2 cellular contexts compared by ENCODE assay signal in the genomic region with DNA sequence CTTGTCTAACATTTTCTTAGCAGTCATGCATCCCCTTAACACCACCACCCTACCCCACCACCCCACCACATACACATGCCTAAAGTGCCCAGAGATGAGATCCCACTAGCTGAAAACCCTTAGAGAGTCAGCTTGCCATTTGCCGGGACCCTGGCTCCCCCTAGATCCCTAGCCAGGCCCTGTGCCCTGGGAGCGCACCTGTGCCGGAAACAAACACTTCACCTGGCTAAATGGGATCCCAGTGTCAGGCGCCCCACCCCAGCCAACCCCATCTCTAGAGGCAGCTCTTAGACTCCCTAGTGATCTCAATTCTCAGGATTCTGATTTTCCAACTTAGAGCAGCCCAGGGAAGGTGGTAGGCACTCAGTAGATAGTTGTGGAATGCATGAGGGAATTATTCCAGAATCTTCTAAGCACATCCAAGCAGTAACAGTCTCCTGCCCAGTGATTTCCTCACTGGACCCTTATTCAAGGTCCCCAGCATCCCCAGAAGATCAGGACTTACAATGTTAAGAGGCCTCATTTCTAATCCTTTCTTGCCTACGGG.
TF ChIP-seq lines count a peak whose summit lies in the region.

No MANE protein-coding gene starts in this region.

TF ChIP-seq in SK-N-SH, 30 proteins besides CTCF, POLR2A, EP300 and RAD21:
- no peak for TF ChIP-seq FOSL2 (IDR thresholded peaks at IDR 0.05; ENCODE audit: borderline replicate concordance, low read depth)
- no peak for TF ChIP-seq TCF12 (IDR thresholded peaks at IDR 0.05)
- TF ChIP-seq RCOR1 (IDR thresholded peaks at IDR 0.05; ENCODE audit: low read length) = no peak
- no peak for TF ChIP-seq MEF2A (IDR thresholded peaks at IDR 0.05; ENCODE audit: borderline replicate concordance, low read depth)
- TF ChIP-seq FOXM1 (IDR thresholded peaks at IDR 0.05; ENCODE audit: low read depth) = no peak
- no peak for TF ChIP-seq SIN3A (IDR thresholded peaks at IDR 0.05; ENCODE audit: borderline replicate concordance, low read depth, low read length)
- no peak for TF ChIP-seq EZH2phosphoT487 (IDR thresholded peaks at IDR 0.05; ENCODE audit: borderline replicate concordance, low read depth)
- TF ChIP-seq RFX5 (IDR thresholded peaks at IDR 0.05; ENCODE audit: low read length) = no peak
- TF ChIP-seq, protein P1, sequence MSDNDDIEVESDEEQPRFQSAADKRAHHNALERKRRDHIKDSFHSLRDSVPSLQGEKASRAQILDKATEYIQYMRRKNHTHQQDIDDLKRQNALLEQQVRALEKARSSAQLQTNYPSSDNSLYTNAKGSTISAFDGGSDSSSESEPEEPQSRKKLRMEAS (IDR thresholded peaks at IDR 0.05; ENCODE audit: low read depth) = no peak
- TF ChIP-seq, protein P2, sequence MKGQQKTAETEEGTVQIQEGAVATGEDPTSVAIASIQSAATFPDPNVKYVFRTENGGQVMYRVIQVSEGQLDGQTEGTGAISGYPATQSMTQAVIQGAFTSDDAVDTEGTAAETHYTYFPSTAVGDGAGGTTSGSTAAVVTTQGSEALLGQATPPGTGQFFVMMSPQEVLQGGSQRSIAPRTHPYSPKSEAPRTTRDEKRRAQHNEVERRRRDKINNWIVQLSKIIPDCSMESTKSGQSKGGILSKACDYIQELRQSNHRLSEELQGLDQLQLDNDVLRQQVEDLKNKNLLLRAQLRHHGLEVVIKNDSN (IDR thresholded peaks at IDR 0.05; ENCODE audit: borderline replicate concordance, low read depth) = no peak
TF ChIP-seq in SK-N-SH: peak in this region for 0.

TF ChIP-seq in SK-N-SH treated with all-trans-retinoic acid at 6 μM for 48 hours, 23 proteins besides CTCF, POLR2A, EP300 and RAD21:
- TF ChIP-seq, protein P3, sequence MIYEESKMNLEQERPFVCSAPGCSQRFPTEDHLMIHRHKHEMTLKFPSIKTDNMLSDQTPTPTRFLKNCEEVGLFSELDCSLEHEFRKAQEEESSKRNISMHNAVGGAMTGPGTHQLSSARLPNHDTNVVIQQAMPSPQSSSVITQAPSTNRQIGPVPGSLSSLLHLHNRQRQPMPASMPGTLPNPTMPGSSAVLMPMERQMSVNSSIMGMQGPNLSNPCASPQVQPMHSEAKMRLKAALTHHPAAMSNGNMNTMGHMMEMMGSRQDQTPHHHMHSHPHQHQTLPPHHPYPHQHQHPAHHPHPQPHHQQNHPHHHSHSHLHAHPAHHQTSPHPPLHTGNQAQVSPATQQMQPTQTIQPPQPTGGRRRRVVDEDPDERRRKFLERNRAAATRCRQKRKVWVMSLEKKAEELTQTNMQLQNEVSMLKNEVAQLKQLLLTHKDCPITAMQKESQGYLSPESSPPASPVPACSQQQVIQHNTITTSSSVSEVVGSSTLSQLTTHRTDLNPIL (CRISPR knock-in tag; IDR thresholded peaks at IDR 0.05; ENCODE audit: low read depth) = no peak
- TF ChIP-seq SNAI2 (CRISPR knock-in tag; IDR thresholded peaks at IDR 0.05) (no peak), ZNF8 (CRISPR knock-in tag; IDR thresholded peaks at IDR 0.05) (no peak), ZC3H10 (CRISPR knock-in tag; IDR thresholded peaks at IDR 0.05) (no peak), ISL1 (CRISPR knock-in tag; IDR thresholded peaks at IDR 0.05) (no peak), TOX (CRISPR knock-in tag; IDR thresholded peaks at IDR 0.05; ENCODE audit: borderline replicate concordance) (no peak), ZFP3 (CRISPR knock-in tag; IDR thresholded peaks at IDR 0.05) (no peak), ZFP30 (CRISPR knock-in tag; IDR thresholded peaks at IDR 0.05) (no peak)
- TF ChIP-seq, protein P4, sequence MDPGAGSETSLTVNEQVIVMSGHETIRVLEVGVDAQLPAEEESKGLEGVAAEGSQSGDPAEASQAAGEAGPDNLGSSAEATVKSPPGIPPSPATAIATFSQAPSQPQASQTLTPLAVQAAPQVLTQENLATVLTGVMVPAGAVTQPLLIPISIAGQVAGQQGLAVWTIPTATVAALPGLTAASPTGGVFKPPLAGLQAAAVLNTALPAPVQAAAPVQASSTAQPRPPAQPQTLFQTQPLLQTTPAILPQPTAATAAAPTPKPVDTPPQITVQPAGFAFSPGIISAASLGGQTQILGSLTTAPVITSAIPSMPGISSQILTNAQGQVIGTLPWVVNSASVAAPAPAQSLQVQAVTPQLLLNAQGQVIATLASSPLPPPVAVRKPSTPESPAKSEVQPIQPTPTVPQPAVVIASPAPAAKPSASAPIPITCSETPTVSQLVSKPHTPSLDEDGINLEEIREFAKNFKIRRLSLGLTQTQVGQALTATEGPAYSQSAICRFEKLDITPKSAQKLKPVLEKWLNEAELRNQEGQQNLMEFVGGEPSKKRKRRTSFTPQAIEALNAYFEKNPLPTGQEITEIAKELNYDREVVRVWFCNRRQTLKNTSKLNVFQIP (CRISPR knock-in tag; IDR thresholded peaks at IDR 0.05; ENCODE audit: borderline replicate concordance, low read depth) = no peak
- TF ChIP-seq, protein P5, sequence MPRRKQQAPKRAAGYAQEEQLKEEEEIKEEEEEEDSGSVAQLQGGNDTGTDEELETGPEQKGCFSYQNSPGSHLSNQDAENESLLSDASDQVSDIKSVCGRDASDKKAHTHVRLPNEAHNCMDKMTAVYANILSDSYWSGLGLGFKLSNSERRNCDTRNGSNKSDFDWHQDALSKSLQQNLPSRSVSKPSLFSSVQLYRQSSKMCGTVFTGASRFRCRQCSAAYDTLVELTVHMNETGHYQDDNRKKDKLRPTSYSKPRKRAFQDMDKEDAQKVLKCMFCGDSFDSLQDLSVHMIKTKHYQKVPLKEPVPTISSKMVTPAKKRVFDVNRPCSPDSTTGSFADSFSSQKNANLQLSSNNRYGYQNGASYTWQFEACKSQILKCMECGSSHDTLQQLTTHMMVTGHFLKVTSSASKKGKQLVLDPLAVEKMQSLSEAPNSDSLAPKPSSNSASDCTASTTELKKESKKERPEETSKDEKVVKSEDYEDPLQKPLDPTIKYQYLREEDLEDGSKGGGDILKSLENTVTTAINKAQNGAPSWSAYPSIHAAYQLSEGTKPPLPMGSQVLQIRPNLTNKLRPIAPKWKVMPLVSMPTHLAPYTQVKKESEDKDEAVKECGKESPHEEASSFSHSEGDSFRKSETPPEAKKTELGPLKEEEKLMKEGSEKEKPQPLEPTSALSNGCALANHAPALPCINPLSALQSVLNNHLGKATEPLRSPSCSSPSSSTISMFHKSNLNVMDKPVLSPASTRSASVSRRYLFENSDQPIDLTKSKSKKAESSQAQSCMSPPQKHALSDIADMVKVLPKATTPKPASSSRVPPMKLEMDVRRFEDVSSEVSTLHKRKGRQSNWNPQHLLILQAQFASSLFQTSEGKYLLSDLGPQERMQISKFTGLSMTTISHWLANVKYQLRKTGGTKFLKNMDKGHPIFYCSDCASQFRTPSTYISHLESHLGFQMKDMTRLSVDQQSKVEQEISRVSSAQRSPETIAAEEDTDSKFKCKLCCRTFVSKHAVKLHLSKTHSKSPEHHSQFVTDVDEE (CRISPR knock-in tag; IDR thresholded peaks at IDR 0.05) = no peak
